Comparison of ENCODE assay signal across 1 cellular context in the genomic region with DNA sequence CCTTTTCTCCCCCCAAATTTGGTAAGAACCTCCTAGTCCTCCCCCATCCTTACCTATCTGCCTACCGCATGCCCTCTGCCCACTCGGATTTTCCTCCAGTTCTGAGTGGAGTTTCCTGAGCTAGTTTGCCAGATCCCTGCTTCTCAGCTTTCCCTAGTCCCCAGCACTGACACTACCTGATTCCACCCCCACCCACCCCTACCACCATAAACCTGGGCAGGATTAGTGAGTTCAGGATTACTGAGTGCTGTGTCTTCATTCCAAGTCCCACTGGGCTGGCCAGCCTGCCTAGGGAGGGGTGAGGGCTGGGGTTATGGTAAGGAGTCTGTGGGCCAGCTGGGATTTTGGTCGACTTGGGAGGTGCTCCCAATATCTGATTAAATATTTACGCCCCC.
TF ChIP-seq lines count a peak whose summit lies in the region.

No MANE protein-coding gene starts in this region.

TF ChIP-seq in HepG2, 621 proteins besides CTCF, POLR2A, EP300 and RAD21:
- no peak for TF ChIP-seq HOXA7 (CRISPR knock-in tag; IDR thresholded peaks at IDR 0.05)
- TF ChIP-seq MED13 (CRISPR knock-in tag; IDR thresholded peaks at IDR 0.05), result no peak
- no peak for TF ChIP-seq SP140L (CRISPR knock-in tag; IDR thresholded peaks at IDR 0.05; ENCODE audit: borderline replicate concordance)
- no peak for TF ChIP-seq ZNF839 (CRISPR knock-in tag; IDR thresholded peaks at IDR 0.05; ENCODE audit: borderline replicate concordance)
- TF ChIP-seq, protein P1, sequence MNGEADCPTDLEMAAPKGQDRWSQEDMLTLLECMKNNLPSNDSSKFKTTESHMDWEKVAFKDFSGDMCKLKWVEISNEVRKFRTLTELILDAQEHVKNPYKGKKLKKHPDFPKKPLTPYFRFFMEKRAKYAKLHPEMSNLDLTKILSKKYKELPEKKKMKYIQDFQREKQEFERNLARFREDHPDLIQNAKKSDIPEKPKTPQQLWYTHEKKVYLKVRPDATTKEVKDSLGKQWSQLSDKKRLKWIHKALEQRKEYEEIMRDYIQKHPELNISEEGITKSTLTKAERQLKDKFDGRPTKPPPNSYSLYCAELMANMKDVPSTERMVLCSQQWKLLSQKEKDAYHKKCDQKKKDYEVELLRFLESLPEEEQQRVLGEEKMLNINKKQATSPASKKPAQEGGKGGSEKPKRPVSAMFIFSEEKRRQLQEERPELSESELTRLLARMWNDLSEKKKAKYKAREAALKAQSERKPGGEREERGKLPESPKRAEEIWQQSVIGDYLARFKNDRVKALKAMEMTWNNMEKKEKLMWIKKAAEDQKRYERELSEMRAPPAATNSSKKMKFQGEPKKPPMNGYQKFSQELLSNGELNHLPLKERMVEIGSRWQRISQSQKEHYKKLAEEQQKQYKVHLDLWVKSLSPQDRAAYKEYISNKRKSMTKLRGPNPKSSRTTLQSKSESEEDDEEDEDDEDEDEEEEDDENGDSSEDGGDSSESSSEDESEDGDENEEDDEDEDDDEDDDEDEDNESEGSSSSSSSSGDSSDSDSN (CRISPR knock-in tag; IDR thresholded peaks at IDR 0.05), result no peak
- TF ChIP-seq MYNN (CRISPR knock-in tag; IDR thresholded peaks at IDR 0.05; ENCODE audit: low read depth), result no peak
- TF ChIP-seq GATAD2A (CRISPR knock-in tag; IDR thresholded peaks at IDR 0.05), result no peak
- TF ChIP-seq, protein P2, sequence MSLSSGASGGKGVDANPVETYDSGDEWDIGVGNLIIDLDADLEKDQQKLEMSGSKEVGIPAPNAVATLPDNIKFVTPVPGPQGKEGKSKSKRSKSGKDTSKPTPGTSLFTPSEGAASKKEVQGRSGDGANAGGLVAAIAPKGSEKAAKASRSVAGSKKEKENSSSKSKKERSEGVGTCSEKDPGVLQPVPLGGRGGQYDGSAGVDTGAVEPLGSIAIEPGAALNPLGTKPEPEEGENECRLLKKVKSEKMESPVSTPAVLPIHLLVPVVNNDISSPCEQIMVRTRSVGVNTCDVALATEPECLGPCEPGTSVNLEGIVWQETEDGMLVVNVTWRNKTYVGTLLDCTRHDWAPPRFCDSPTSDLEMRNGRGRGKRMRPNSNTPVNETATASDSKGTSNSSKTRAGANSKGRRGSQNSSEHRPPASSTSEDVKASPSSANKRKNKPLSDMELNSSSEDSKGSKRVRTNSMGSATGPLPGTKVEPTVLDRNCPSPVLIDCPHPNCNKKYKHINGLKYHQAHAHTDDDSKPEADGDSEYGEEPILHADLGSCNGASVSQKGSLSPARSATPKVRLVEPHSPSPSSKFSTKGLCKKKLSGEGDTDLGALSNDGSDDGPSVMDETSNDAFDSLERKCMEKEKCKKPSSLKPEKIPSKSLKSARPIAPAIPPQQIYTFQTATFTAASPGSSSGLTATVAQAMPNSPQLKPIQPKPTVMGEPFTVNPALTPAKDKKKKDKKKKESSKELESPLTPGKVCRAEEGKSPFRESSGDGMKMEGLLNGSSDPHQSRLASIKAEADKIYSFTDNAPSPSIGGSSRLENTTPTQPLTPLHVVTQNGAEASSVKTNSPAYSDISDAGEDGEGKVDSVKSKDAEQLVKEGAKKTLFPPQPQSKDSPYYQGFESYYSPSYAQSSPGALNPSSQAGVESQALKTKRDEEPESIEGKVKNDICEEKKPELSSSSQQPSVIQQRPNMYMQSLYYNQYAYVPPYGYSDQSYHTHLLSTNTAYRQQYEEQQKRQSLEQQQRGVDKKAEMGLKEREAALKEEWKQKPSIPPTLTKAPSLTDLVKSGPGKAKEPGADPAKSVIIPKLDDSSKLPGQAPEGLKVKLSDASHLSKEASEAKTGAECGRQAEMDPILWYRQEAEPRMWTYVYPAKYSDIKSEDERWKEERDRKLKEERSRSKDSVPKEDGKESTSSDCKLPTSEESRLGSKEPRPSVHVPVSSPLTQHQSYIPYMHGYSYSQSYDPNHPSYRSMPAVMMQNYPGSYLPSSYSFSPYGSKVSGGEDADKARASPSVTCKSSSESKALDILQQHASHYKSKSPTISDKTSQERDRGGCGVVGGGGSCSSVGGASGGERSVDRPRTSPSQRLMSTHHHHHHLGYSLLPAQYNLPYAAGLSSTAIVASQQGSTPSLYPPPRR (CRISPR knock-in tag; IDR thresholded peaks at IDR 0.05; ENCODE audit: borderline replicate concordance), result no peak
- TF ChIP-seq ZNF232 (CRISPR knock-in tag; IDR thresholded peaks at IDR 0.05; ENCODE audit: borderline replicate concordance), result no peak
- TF ChIP-seq ARHGAP35 (CRISPR knock-in tag; IDR thresholded peaks at IDR 0.05; ENCODE audit: borderline replicate concordance), result no peak
- TF ChIP-seq, protein P3, sequence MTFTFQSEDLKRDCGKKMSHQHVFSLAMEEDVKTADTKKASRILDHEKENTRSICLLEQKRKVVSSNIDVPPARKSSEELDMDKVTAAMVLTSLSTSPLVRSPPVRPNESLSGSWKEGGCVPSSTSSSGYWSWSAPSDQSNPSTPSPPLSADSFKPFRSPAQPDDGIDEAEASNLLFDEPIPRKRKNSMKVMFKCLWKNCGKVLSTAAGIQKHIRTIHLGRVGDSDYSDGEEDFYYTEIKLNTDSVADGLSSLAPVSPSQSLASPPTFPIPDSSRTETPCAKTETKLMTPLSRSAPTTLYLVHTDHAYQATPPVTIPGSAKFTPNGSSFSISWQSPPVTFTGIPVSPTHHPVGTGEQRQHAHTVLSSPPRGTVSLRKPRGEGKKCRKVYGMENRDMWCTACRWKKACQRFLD (CRISPR knock-in tag; IDR thresholded peaks at IDR 0.05; ENCODE audit: borderline replicate concordance), result no peak
- no peak for TF ChIP-seq MZF1 (CRISPR knock-in tag; IDR thresholded peaks at IDR 0.05; ENCODE audit: borderline replicate concordance)
- TF ChIP-seq ZFP37 (CRISPR knock-in tag; IDR thresholded peaks at IDR 0.05; ENCODE audit: borderline replicate concordance), result no peak
- no peak for TF ChIP-seq AKAP8 (CRISPR knock-in tag; IDR thresholded peaks at IDR 0.05)
- TF ChIP-seq WIZ (CRISPR knock-in tag; IDR thresholded peaks at IDR 0.05), result no peak
- no peak for TF ChIP-seq RXRA (CRISPR knock-in tag; IDR thresholded peaks at IDR 0.05)
- no peak for TF ChIP-seq RARG (CRISPR knock-in tag; IDR thresholded peaks at IDR 0.05; ENCODE audit: low read depth)
- TF ChIP-seq, protein P4, sequence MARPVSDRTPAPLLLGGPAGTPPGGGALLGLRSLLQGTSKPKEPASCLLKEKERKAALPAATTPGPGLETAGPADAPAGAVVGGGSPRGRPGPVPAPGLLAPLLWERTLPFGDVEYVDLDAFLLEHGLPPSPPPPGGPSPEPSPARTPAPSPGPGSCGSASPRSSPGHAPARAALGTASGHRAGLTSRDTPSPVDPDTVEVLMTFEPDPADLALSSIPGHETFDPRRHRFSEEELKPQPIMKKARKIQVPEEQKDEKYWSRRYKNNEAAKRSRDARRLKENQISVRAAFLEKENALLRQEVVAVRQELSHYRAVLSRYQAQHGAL (CRISPR knock-in tag; IDR thresholded peaks at IDR 0.05; ENCODE audit: not compliant biosample characterization), result no peak
- TF ChIP-seq ZNF501 (CRISPR knock-in tag; IDR thresholded peaks at IDR 0.05), result no peak
